Comparison of ENCODE assay signal across 8 cellular contexts in genomic region chr9:134390537-134390936, GRCh38.
A peak's percentile ranks its signal among the peaks of the same experiment; 100 is the strongest.
DNase-seq lines count a peak whose midpoint lies in the region; ATAC-seq and TF ChIP-seq lines count a peak whose summit lies in the region.

No MANE protein-coding gene starts in this region.

- H3K27ac Mint-ChIP-seq in stimulated activated naive CD8-positive, alpha-beta T cell treated with anti-CD3 and anti-CD28 coated beads, Interleukin-15, amount 100 ng/mL, for 72 hours: peak overlapping the region; percentile 90 to 98

- no peak overlapping the region for H3K4me3 ChIP-seq in breast epithelium

- TF ChIP-seq POLR2A in breast epithelium (IDR thresholded peaks at IDR 0.05): no peak

- H3K4me1 Mint-ChIP-seq in stimulated activated naive CD8-positive, alpha-beta T cell treated with anti-CD3 and anti-CD28 coated beads, Interleukin-15, amount 100 ng/mL, for 72 hours: peaks cover 78% of the 10 kb centered on the region

- peaks cover 8 to 20% of the 10 kb centered on the region in 2 donors for H3K4me1 ChIP-seq in breast epithelium

- H3K27ac ChIP-seq in breast epithelium: peak overlapping the region in 1 of 2 donors; percentile 40

- H3K27me3 Mint-ChIP-seq in stimulated activated naive CD8-positive, alpha-beta T cell treated with anti-CD3 and anti-CD28 coated beads, Interleukin-15, amount 100 ng/mL, for 72 hours: peaks cover 22% of the 10 kb centered on the region

- H3K9me3 Mint-ChIP-seq in stimulated activated naive CD8-positive, alpha-beta T cell treated with anti-CD3 and anti-CD28 coated beads, Interleukin-15, amount 100 ng/mL, for 72 hours: peaks cover 6 to 8% of the 10 kb centered on the region in 2 donors

- TF ChIP-seq CTCF in breast epithelium (IDR thresholded peaks at IDR 0.05): no peak

- no peaks in the 10 kb centered on the region for H3K9me3 ChIP-seq in breast epithelium

- intact Hi-C loops in breast epithelium (cut with DNase I; ENCODE audit: low total_unique reads): no loop called here

- peak; percentile 81 for DNase-seq in T-helper 22 cell (ENCODE audit: low read depth)
- peak; percentile 61 for DNase-seq in effector CD4-positive, alpha-beta T cell
- DNase-seq in stimulated activated naive CD8-positive, alpha-beta T cell treated with anti-CD3 and anti-CD28 coated beads, Interleukin-15, amount 100 ng/mL, for 72 hours: peak; percentile 85 to 94
- no peak for DNase-seq in breast epithelium (ENCODE audit: low spot score in 2 of 2)
- no peak for DNase-seq in OCI-M1 (lab: John Stamatoyannopoulos, UW)
- DNase-seq in NCI-H2227 (lab: John Stamatoyannopoulos, UW; ENCODE audit: unreplicated experiment): no peak
- DNase-seq in GF-D8 (lab: John Stamatoyannopoulos, UW): no peak

- no peaks in the 10 kb centered on the region for H3K27me3 ChIP-seq in breast epithelium

- peak; percentile 20 for ATAC-seq in GM21528 (IDR thresholded peaks at IDR 0.05; ENCODE audit: low FRiP score, unreplicated experiment)
- peak; percentile 84 for ATAC-seq in stimulated activated naive CD8-positive, alpha-beta T cell treated with anti-CD3 and anti-CD28 coated beads, Interleukin-15, amount 100 ng/mL, for 72 hours

- peak overlapping the region; percentile 72 to 81 for H3K4me3 Mint-ChIP-seq in stimulated activated naive CD8-positive, alpha-beta T cell treated with anti-CD3 and anti-CD28 coated beads, Interleukin-15, amount 100 ng/mL, for 72 hours

- no peaks in the 10 kb centered on the region for H3K36me3 ChIP-seq in breast epithelium

Comparison
In these comparisons a context has a peak if more than half of its experiments do, and no peak if none do; other contexts are left out.
1. DNase-seq: peak in T-helper 22 cell (single experiment), effector CD4-positive, alpha-beta T cell (single experiment) and stimulated activated naive CD8-positive, alpha-beta T cell treated with anti-CD3 and anti-CD28 coated beads, Interleukin-15, amount 100 ng/mL, for 72 hours (2 of 2); none in breast epithelium (0 of 2), OCI-M1 (single experiment), NCI-H2227 (single experiment) and GF-D8 (single experiment).